Comparison of ENCODE assay signal across 10 cellular contexts in genomic region chr20:4666001-4666470, GRCh38. TPM values are rescaled to one million over a fixed set of nuclear protein-coding genes. Genes with fewer than 3 reads are reported as not detected.
A peak's percentile ranks its signal among the peaks of the same experiment; 100 is the strongest.
DNase-seq lines count a peak whose midpoint lies in the region; ATAC-seq and TF ChIP-seq lines count a peak whose summit lies in the region.
"Had no signal": no experiment of that assay in that cellular context is flagged by ENCODE, and none has a peak within 500 bp of the region (broad histone marks: within the 10 kb centered on the region; RNA-seq: fewer than 3 reads in every experiment).

No MANE protein-coding gene starts in this region.

- TF ChIP-seq CTCF in A673 (conservative IDR thresholded peaks at IDR 0.05; ENCODE audit: low read depth, low read length) (no peak), NB4 (IDR thresholded peaks at IDR 0.05; ENCODE audit: low read depth, low read length) (no peak), lower lobe of right lung (IDR thresholded peaks at IDR 0.05) (no peak)

- ATAC-seq in lower lobe of right lung (peak; percentile 69 to 77), HG03045 (IDR thresholded peaks at IDR 0.05; ENCODE audit: unreplicated experiment) (no peak), HG02588 (IDR thresholded peaks at IDR 0.05; ENCODE audit: unreplicated experiment) (no peak)

- in situ Hi-C loops in ACHN (cut with HindIII; ENCODE audit: low pct_ligation_motif_present, low pct_unique_long_range_greater_than_20kb, low sequenced_read_pairs): no loop called here

- POLR2A ChIA-PET in A673 (lab: Charles Lee; ENCODE audit: low non-redundant PET): no interaction called here

- H3K27me3 ChIP-seq in A673 (replicated peaks; ENCODE audit: insufficient read depth, low read depth, low read length, poor library complexity) (no peaks in the 10 kb centered on the region), lower lobe of right lung (ENCODE audit: low read depth) (no peaks in the 10 kb centered on the region)
- H3K27me3 ChIP-seq: Peyer's patch had no signal

- intact Hi-C loops in A673 (cut with micrococcal nuclease; ENCODE audit: unreplicated experiment): no loop called here
- intact Hi-C loops in lower lobe of right lung (cut with DNase I): no loop called here

- H3K27ac ChIP-seq in A673 (ENCODE audit: low read depth, low read length, poor library complexity, severe bottlenecking): peak overlapping the region; percentile 37
- H3K27ac ChIP-seq in lower lobe of right lung: peak overlapping the region; percentile 56

- H3K4me1 ChIP-seq in A673 (ENCODE audit: insufficient read depth, low read length, poor library complexity, severe bottlenecking): peaks cover 12% of the 10 kb centered on the region
- peaks cover 19% of the 10 kb centered on the region for H3K4me1 ChIP-seq in lower lobe of right lung
- H3K4me1 ChIP-seq: Peyer's patch had no signal

- H3K36me3 ChIP-seq in A673 (ENCODE audit: insufficient read depth, low read length, poor library complexity, severe bottlenecking) (no peaks in the 10 kb centered on the region), lower lobe of right lung (no peaks in the 10 kb centered on the region)
- H3K36me3 ChIP-seq: Peyer's patch had no signal

- CTCF ChIA-PET in A673 (lab: Charles Lee): no interaction called here

- BruUV-seq in A673 (replicated peaks; lab: Mats Ljungman, UMichigan): no TSS peak

- H3K9me3 ChIP-seq in A673 (ENCODE audit: low read depth, low read length, poor library complexity, severe bottlenecking) (no peaks in the 10 kb centered on the region), lower lobe of right lung (no peaks in the 10 kb centered on the region)
- H3K9me3 ChIP-seq: Peyer's patch had no signal

- DNase-seq in A673 (ENCODE audit: low spot score): peak; percentile 76
- DNase-seq in NB4 (ENCODE audit: low read depth): peak; percentile 92
- peak; percentile 16 for DNase-seq in activated T-cell treated with anti-CD3 and anti-CD28 coated beads for 1 hour (ENCODE audit: low read depth)
- DNase-seq in lower lobe of right lung: no peak
- no peak for DNase-seq in ACHN
- DNase-seq in hepatic stellate cell (ENCODE audit: low spot score): no peak

- peak overlapping the region; percentile 17 for H3K4me3 ChIP-seq in A673 (ENCODE audit: low read depth, low read length, poor library complexity, severe bottlenecking)
- H3K4me3 ChIP-seq in NB4 (ENCODE audit: low read depth, low read length): no peak overlapping the region
- peak overlapping the region; percentile 13 for H3K4me3 ChIP-seq in lower lobe of right lung
- H3K4me3 ChIP-seq: lung, Peyer's patch had no signal

- TF ChIP-seq POLR2A in NB4 (IDR thresholded peaks at IDR 0.05; ENCODE audit: extremely low read depth, insufficient read length): no peak

RNA-seq across cellular contexts. Expression of gene PRNP, which starts 20.2 kb away (rescaled TPM):
- total RNA-seq in A673 (2021) (86.9 and 117 TPM in 2 replicates), lower lobe of right lung (79.5 TPM)

RNA-seq across cellular contexts. Expression of gene PRND, which starts 55.7 kb away (rescaled TPM):
- total RNA-seq in A673 (2021) (0.09 TPM in 1 of 2 replicates, not detected in the other), lower lobe of right lung (not detected)
- total RNA-seq: Peyer's patch had no signal

Comparison
In these comparisons a context has a peak if more than half of its experiments do, and no peak if none do; other contexts are left out.
1. DNase-seq: peak in A673 (single experiment), NB4 (single experiment) and activated T-cell treated with anti-CD3 and anti-CD28 coated beads for 1 hour (single experiment); none in lower lobe of right lung (single experiment), ACHN (single experiment) and hepatic stellate cell (single experiment).
2. ATAC-seq: peak in lower lobe of right lung (2 of 2); none in HG03045 (single experiment) and HG02588 (single experiment).